Comparison of ENCODE assay signal across 31 cellular contexts in the genomic region with DNA sequence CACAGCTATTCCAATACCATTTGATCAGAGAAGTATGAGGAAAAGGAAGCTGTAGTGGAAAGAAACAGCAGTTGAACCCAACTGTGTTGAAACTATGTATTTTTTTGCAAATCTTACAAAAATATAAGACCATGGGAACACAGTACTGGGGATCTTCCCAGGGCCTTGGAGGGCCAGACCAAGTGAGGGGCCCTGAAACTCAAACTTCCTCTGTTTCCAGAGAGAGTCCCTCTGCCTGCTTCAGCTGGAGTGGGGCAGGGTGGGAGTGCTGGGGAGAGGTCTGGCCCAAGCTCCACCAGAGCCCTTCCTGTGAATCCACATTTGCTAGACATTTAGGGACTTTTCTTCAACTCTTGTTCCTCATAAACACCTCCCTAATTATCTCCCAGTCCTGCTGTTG.
"Had no signal": no experiment of that assay in that cellular context is flagged by ENCODE, and none has a peak within 500 bp of the region (broad histone marks: within the 10 kb centered on the region; RNA-seq: fewer than 3 reads in every experiment).

No MANE protein-coding gene starts in this region.

- H3K9me3 Mint-ChIP-seq: activated CD4-positive, alpha-beta memory T cell treated with anti-CD3 and anti-CD28 coated beads for 36 hours had no signal

- H3K4me1 Mint-ChIP-seq: activated CD4-positive, alpha-beta T cell treated with anti-CD3 and anti-CD28 coated beads, Interleukin-2, amount 10 ng/mL, durations not matched to agents 24 days and 14 days; activated CD8-positive, alpha-beta memory T cell treated with anti-CD3 and anti-CD28 coated beads, Interleukin-2, amount 10 ng/mL, durations not matched to agents 7 days and 5 days; activated naive CD8-positive, alpha-beta T cell treated with anti-CD3 and anti-CD28 coated beads, Interleukin-2, amount 10 ng/mL, durations not matched to agents 7 days and 5 days; brain had no signal

- H3K27ac Mint-ChIP-seq: activated CD4-positive, alpha-beta memory T cell treated with anti-CD3 and anti-CD28 coated beads for 36 hours; activated CD4-positive, alpha-beta T cell treated with anti-CD3 and anti-CD28 coated beads for 36 hours; activated CD4-positive, alpha-beta T cell treated with anti-CD3 and anti-CD28 coated beads, Interleukin-2, amount 10 ng/mL, durations not matched to agents 24 days and 14 days; activated CD8-positive, alpha-beta memory T cell treated with anti-CD3 and anti-CD28 coated beads, Interleukin-2, amount 10 ng/mL, durations not matched to agents 7 days and 5 days; activated CD8-positive, alpha-beta T cell treated with anti-CD3 and anti-CD28 coated beads, Interleukin-2, amount 10 ng/mL, durations not matched to agents 7 days and 5 days; activated naive CD4-positive, alpha-beta T cell treated with anti-CD3 and anti-CD28 coated beads for 36 hours; activated naive CD4-positive, alpha-beta T cell treated with anti-CD3 and anti-CD28 coated beads, Interleukin-2, amount 50 U/mL, for 24 hours; activated naive CD8-positive, alpha-beta T cell treated with anti-CD3 and anti-CD28 coated beads, Interleukin-2, amount 10 ng/mL, durations not matched to agents 7 days and 5 days; activated T-helper 1 cell treated with anti-CD3 and anti-CD28 coated beads, Interleukin-12 subunit alpha, Interleukin-12 subunit beta, Interleukin-2, Interleukin-4 antibody, amounts not matched to agents 30 ng/mL and 10 ng/mL and 1 ng/mL, durations not matched to agents 14 hours and 24 hours and 36 hours; activated T-helper 2 cell treated with anti-CD3 and anti-CD28 coated beads, Interferon-gamma antibody, Interleukin-2, Interleukin-4, amounts not matched to agents 10 μg/mL and 5 μg/mL and 100 μg/mL, durations not matched to agents 14 hours and 24 hours and 36 hours; brain; dendritic cell treated with granulocyte-macrophage colony-stimulating factor and Interleukin-4, amounts not matched to agents 40 ng/mL and 50 ng/mL, for 4 days; endodermal cell had no signal

- ATAC-seq: activated CD4-positive, alpha-beta T cell treated with anti-CD3 and anti-CD28 coated beads for 36 hours; activated CD8-positive, alpha-beta memory T cell treated with anti-CD3 and anti-CD28 coated beads, Interleukin-2, amount 10 ng/mL, durations not matched to agents 7 days and 5 days; activated CD8-positive, alpha-beta T cell treated with anti-CD3 and anti-CD28 coated beads, Interleukin-2, amount 10 ng/mL, durations not matched to agents 7 days and 5 days; esophagus mucosa had no signal

- H3K4me1 ChIP-seq: ascending aorta, breast epithelium had no signal

- H3K27me3 ChIP-seq: ascending aorta, breast epithelium, cardiac muscle cell, dorsolateral prefrontal cortex had no signal

- H3K36me3 Mint-ChIP-seq: brain had no signal

- H3K4me3 ChIP-seq: ascending aorta, breast epithelium, cardiac muscle cell, coronary artery, dorsolateral prefrontal cortex had no signal

- H3K36me3 ChIP-seq: ascending aorta, breast epithelium, cardiac muscle cell had no signal

- H3K9me3 ChIP-seq: ascending aorta, breast epithelium had no signal

- H3K4me3 Mint-ChIP-seq: activated CD4-positive, alpha-beta memory T cell treated with anti-CD3 and anti-CD28 coated beads for 36 hours; activated CD4-positive, alpha-beta T cell treated with anti-CD3 and anti-CD28 coated beads for 36 hours; activated CD4-positive, alpha-beta T cell treated with anti-CD3 and anti-CD28 coated beads, Interleukin-2, amount 10 ng/mL, durations not matched to agents 24 days and 14 days; activated CD8-positive, alpha-beta memory T cell treated with anti-CD3 and anti-CD28 coated beads, Interleukin-2, amount 10 ng/mL, durations not matched to agents 7 days and 5 days; activated CD8-positive, alpha-beta T cell treated with anti-CD3 and anti-CD28 coated beads, Interleukin-2, amount 10 ng/mL, durations not matched to agents 7 days and 5 days; activated naive CD4-positive, alpha-beta T cell treated with anti-CD3 and anti-CD28 coated beads for 36 hours; activated naive CD4-positive, alpha-beta T cell treated with anti-CD3 and anti-CD28 coated beads, Interleukin-2, amount 50 U/mL, for 24 hours; activated naive CD8-positive, alpha-beta T cell treated with anti-CD3 and anti-CD28 coated beads, Interleukin-2, amount 10 ng/mL, durations not matched to agents 7 days and 5 days; activated T-helper 1 cell treated with anti-CD3 and anti-CD28 coated beads, Interleukin-12 subunit alpha, Interleukin-12 subunit beta, Interleukin-2, Interleukin-4 antibody, amounts not matched to agents 30 ng/mL and 10 ng/mL and 1 ng/mL, durations not matched to agents 14 hours and 24 hours and 36 hours; brain; dendritic cell treated with granulocyte-macrophage colony-stimulating factor and Interleukin-4, amounts not matched to agents 40 ng/mL and 50 ng/mL, for 4 days; endodermal cell had no signal

- H3K27ac ChIP-seq: ascending aorta, breast epithelium, cardiac muscle cell, coronary artery had no signal

- DNase-seq: activated CD4-positive, alpha-beta memory T cell treated with anti-CD3 and anti-CD28 coated beads for 36 hours; activated CD4-positive, alpha-beta T cell treated with anti-CD3 and anti-CD28 coated beads for 36 hours; activated CD4-positive, alpha-beta T cell treated with anti-CD3 and anti-CD28 coated beads, Interleukin-2, amount 10 ng/mL, durations not matched to agents 24 days and 14 days; activated CD4-positive, CD25-positive, alpha-beta regulatory T cell; activated CD4-positive, CD25-positive, alpha-beta regulatory T cell treated with anti-CD3 and anti-CD28 coated beads, Interleukin-2, amount 50 U/mL, for 72 hours; activated CD8-positive, alpha-beta memory T cell treated with anti-CD3 and anti-CD28 coated beads, Interleukin-2, amount 10 ng/mL, durations not matched to agents 7 days and 5 days; activated CD8-positive, alpha-beta memory T cell treated with anti-CD3 and anti-CD28 coated beads, Interleukin-2, amount 50 U/mL, for 4 hours; activated CD8-positive, alpha-beta T cell treated with anti-CD3 and anti-CD28 coated beads, Interleukin-2, amount 10 ng/mL, durations not matched to agents 7 days and 5 days; activated effector memory CD4-positive, alpha-beta T cell treated with anti-CD3 and anti-CD28 coated beads, Interleukin-2, amount 50 U/mL, for 16 hours; activated naive CD4-positive, alpha-beta T cell treated with anti-CD3 and anti-CD28 coated beads for 36 hours; activated naive CD8-positive, alpha-beta T cell treated with anti-CD3 and anti-CD28 coated beads, Interleukin-2, amount 10 ng/mL, durations not matched to agents 7 days and 5 days; activated T-cell treated with anti-CD3 and anti-CD28 coated beads, Interleukin-2, amount 50 U/mL, for 1 hour; activated T-cell treated with anti-CD3 and anti-CD28 coated beads, Interleukin-2, amount 50 U/mL, for 48 hours; central memory CD4-positive, alpha-beta T cell; cerebellar nuclear complex; effector memory CD4-positive, alpha-beta T cell; endodermal cell; foreskin fibroblast; head of caudate nucleus; T-helper 2 cell had no signal
